8 cellular contexts compared by ENCODE assay signal in genomic region chr13:33186851-33187250, GRCh38.
DNase-seq lines count a peak whose midpoint lies in the region; ATAC-seq and TF ChIP-seq lines count a peak whose summit lies in the region.

No MANE protein-coding gene starts in this region.

- H3K4me3 ChIP-seq in SJSA1 = no peak overlapping the region
- no peak overlapping the region for H3K4me3 ChIP-seq in fibroblast of pulmonary artery (replicated peaks; ENCODE audit: low read depth, low read length)
- H3K4me3 ChIP-seq in MM.1S (ENCODE audit: low read length) = no peak overlapping the region

- ATAC-seq in sciatic nerve = peak; percentile 53

- H3K36me3 ChIP-seq in SJSA1 (no peaks in the 10 kb centered on the region), MM.1S (replicated peaks; ENCODE audit: insufficient read depth, low read length) (no peaks in the 10 kb centered on the region)

- H3K9me3 ChIP-seq in SJSA1 (replicated peaks) (no peaks in the 10 kb centered on the region), MM.1S (replicated peaks; ENCODE audit: insufficient read depth, low read length) (no peaks in the 10 kb centered on the region)

- H3K4me1 ChIP-seq in SJSA1 (replicated peaks) = peaks cover 81% of the 10 kb centered on the region
- H3K4me1 ChIP-seq in MM.1S (ENCODE audit: low read length) = 0 out of 2 replicates have a peak, but pooled peaks cover 9% of the 10 kb centered on the region

- no peaks in the 10 kb centered on the region for H3K79me2 ChIP-seq in MM.1S (ENCODE audit: low read length)

- H3K4me2 ChIP-seq in MM.1S (ENCODE audit: low read depth, low read length) = no peak overlapping the region

- peaks cover 4% of the 10 kb centered on the region for H3F3A ChIP-seq in MM.1S (ENCODE audit: insufficient read depth, low read length)

- H3K9ac ChIP-seq in MM.1S (ENCODE audit: low read length) = no peak overlapping the region

- DNase-seq in HCEC 1CT = peak; percentile 66
- peak in 1 of 2 experiments; percentile 65 for DNase-seq in SJSA1 (ENCODE audit: low read depth in 1 of 2, low spot score in 2 of 2)
- DNase-seq in fibroblast of pulmonary artery (ENCODE audit: low read depth) = peak; percentile 91
- no peak for DNase-seq in sciatic nerve (ENCODE audit: low spot score)
- DNase-seq in NCI-H345 (lab: John Stamatoyannopoulos, UW) = no peak
- no peak for DNase-seq in SK-N-DZ (ENCODE audit: low spot score)
- no peak for DNase-seq in MM.1S
- DNase-seq in DMS53 (lab: John Stamatoyannopoulos, UW) = no peak

- intact Hi-C loops in sciatic nerve (cut with DNase I) = no loop called here

- peak overlapping the region; percentile 64 for H3K27ac ChIP-seq in SJSA1
- H3K27ac ChIP-seq in MM.1S (ENCODE audit: low read length) = no peak overlapping the region

- no peaks in the 10 kb centered on the region for H3K9me2 ChIP-seq in MM.1S (replicated peaks; ENCODE audit: insufficient read depth, low read length)

- H4K20me1 ChIP-seq in MM.1S (ENCODE audit: insufficient read depth, low read length) = no peaks in the 10 kb centered on the region

- no peak overlapping the region for H2AFZ ChIP-seq in MM.1S (ENCODE audit: low read length)

- H3K27me3 ChIP-seq in SJSA1 (replicated peaks) (no peaks in the 10 kb centered on the region), MM.1S (replicated peaks; ENCODE audit: insufficient read depth, low read length) (no peaks in the 10 kb centered on the region)

- TF ChIP-seq CTCF in fibroblast of pulmonary artery (IDR thresholded peaks at IDR 0.05; ENCODE audit: low read length, missing control alignments) (no peak), MM.1S (IDR thresholded peaks at IDR 0.05; ENCODE audit: low read length) (no peak)

Comparison
In these comparisons a context has a peak if more than half of its experiments do, and no peak if none do; other contexts are left out.
1. DNase-seq: peak in HCEC 1CT (single experiment) and fibroblast of pulmonary artery (single experiment); none in sciatic nerve (single experiment), NCI-H345 (single experiment), SK-N-DZ (single experiment), MM.1S (single experiment) and DMS53 (single experiment).